ENCODE assay signal across 21 cellular contexts in genomic region chr2:1754461-1755170, GRCh38.
"Had no signal": no experiment of that assay in that cellular context is flagged by ENCODE, and none has a peak within 500 bp of the region (broad histone marks: within the 10 kb centered on the region; RNA-seq: fewer than 3 reads in every experiment).

No MANE protein-coding gene starts in this region.

- H3K9me3 ChIP-seq: colonic mucosa, gastroesophageal sphincter, lower lobe of right lung, psoas muscle had no signal

- FAIRE-seq: islet of Langerhans, urothelium cell line had no signal

- H3K27me3 ChIP-seq: breast epithelium, colonic mucosa had no signal

- ATAC-seq: gastroesophageal sphincter, left colon, lower lobe of right lung, psoas muscle, T-cell had no signal

- H3K4me3 ChIP-seq: breast epithelium, colonic mucosa, gastroesophageal sphincter, lower lobe of right lung, psoas muscle, tibial nerve had no signal

- DNase-seq: activated CD4-positive, alpha-beta T cell treated with anti-CD3 and anti-CD28 coated beads for 1 hour; activated CD4-positive, alpha-beta T cell treated with anti-CD3 and anti-CD28 coated beads, Interleukin-2, amount 50 U/mL, for 1 hour; activated CD8-positive, alpha-beta memory T cell treated with anti-CD3 and anti-CD28 coated beads for 24 hours; activated naive CD4-positive, alpha-beta T cell treated with Interleukin-2 at 50 U/mL for 16 hours; activated naive CD8-positive, alpha-beta T cell treated with anti-CD3 and anti-CD28 coated beads for 36 hours; activated T-cell treated with anti-CD3 and anti-CD28 coated beads, Interleukin-2, amount 50 U/mL, for 48 hours; hypothalamus; left colon; lower lobe of right lung; mesendoderm; naive B cell; psoas muscle; stimulated activated CD4-positive, alpha-beta T cell treated with anti-CD3 and anti-CD28 coated beads, Interleukin-1b, Interleukin-23, amount 100 ng/mL, for 48 hours; T-cell had no signal

- H3K36me3 ChIP-seq: breast epithelium, colonic mucosa, gastroesophageal sphincter, lower lobe of right lung, tibial nerve had no signal

- H3K27ac ChIP-seq: breast epithelium, colonic mucosa, epithelial cell of prostate, lower lobe of right lung, psoas muscle, tibial nerve had no signal

- H3K4me1 ChIP-seq: breast epithelium, colonic mucosa, psoas muscle, tibial nerve had no signal
